ENCODE assay signal across 8 cellular contexts in genomic region chr6:26521485-26522391, GRCh38. TPM values are rescaled to one million over a fixed set of nuclear protein-coding genes. Genes with fewer than 3 reads are reported as not detected.
A peak's percentile ranks its signal among the peaks of the same experiment; 100 is the strongest.
DNase-seq lines count a peak whose midpoint lies in the region; ATAC-seq, FAIRE-seq and TF ChIP-seq lines count a peak whose summit lies in the region.

No MANE protein-coding gene starts in this region.

- intact Hi-C loops in HepG2 (cut with micrococcal nuclease; ENCODE audit: unreplicated experiment): loop anchor here (1.0 to 5.0 kb wide), 4 partner anchors 11 to 64 kb away; partner anchors contain the start of gene BTN2A1

- H2AFZ ChIP-seq in HepG2 (ENCODE audit: low read length): no peak overlapping the region

- no peaks in the 10 kb centered on the region for H3K79me2 ChIP-seq in HepG2 (ENCODE audit: insufficient read depth, low read length)

- no peaks in the 10 kb centered on the region for H4K20me1 ChIP-seq in HepG2 (ENCODE audit: insufficient read depth, low read length)

- H3K4me3 ChIP-seq in HepG2 (replicated peaks in 1 of 3; ENCODE audit: insufficient read depth in 1 of 3, low read depth in 2 of 3, low read length in 3 of 3): peak overlapping the region; percentile 62 to 67 (median 62); a peak in 5 of 6 replicates

- no peak for TF ChIP-seq POLR2A in GM12891 (IDR thresholded peaks at IDR 0.05; ENCODE audit: low read depth, low read length)
- TF ChIP-seq POLR2A in HepG2 (IDR thresholded peaks at IDR 0.05; ENCODE audit: insufficient read depth in 1 of 2, low read depth in 2 of 2, low read length in 2 of 2): no peak
- TF ChIP-seq POLR2A in H54 (IDR thresholded peaks at IDR 0.05; ENCODE audit: low read depth, low read length): no peak

- peak overlapping the region; percentile 78 for H3K4me2 ChIP-seq in HepG2 (ENCODE audit: low read depth, low read length)

- in situ Hi-C loops in HepG2 (cut with HindIII; ENCODE audit: extremely low pct_ligation_motif_present, low pct_unique_long_range_greater_than_20kb): no loop called here

- peaks cover 62% of the 10 kb centered on the region for H3K4me1 ChIP-seq in HepG2 (ENCODE audit: insufficient read depth, low read length)

- TF ChIP-seq RAD21 in HepG2 (CRISPR knock-in tag; IDR thresholded peaks at IDR 0.05): no peak

- BruUV-seq in HepG2 (replicated peaks; lab: Mats Ljungman, UMichigan): no TSS peak

- CTCF ChIA-PET in HepG2 (lab: Yijun Ruan, JAX; ENCODE audit: low intra/inter-chr PET ratio, low total read pairs): no interaction called here

- H3K36me3 ChIP-seq in HepG2 (replicated peaks in 1 of 2; ENCODE audit: control insufficient read depth in 1 of 2, insufficient read depth in 2 of 2, low read length in 2 of 2): no peaks in the 10 kb centered on the region

- 88% methylated on average over 76 of the region's 76 CpGs for WGBS in HepG2 (ENCODE audit: low lambda C conversion rate)

- FAIRE-seq in GM12891 (lab: Jason Lieb, UNC): peak; percentile 20
- FAIRE-seq in HepG2 (lab: Jason Lieb, UNC): no peak
- FAIRE-seq in H54 (lab: Jason Lieb, UNC): no peak

- H3K9ac ChIP-seq in HepG2 (ENCODE audit: insufficient read depth, low read depth, low read length): peak overlapping the region; percentile 59; the same call in 1 of the 2 replicates

- TF ChIP-seq CTCF in HepG2 (CRISPR knock-in tag; IDR thresholded peaks at IDR 0.05): peak; percentile 43

- DNase-seq in GM12891 (ENCODE audit: insufficient read length, low spot score): peak; percentile 55
- peak; percentile 63 for DNase-seq in NCI-H1417 treated with DMSO at 0.1 percent for 48 hours (lab: John Stamatoyannopoulos, UW)
- peak; percentile 62 to 67 for DNase-seq in activated CD4-positive, alpha-beta T cell treated with anti-CD3 and anti-CD28 coated beads for 4 hours
- DNase-seq in cortex of kidney (lab: John Stamatoyannopoulos, UW): peak; percentile 15
- DNase-seq in HepG2 (ENCODE audit: low spot score): no peak
- peak; percentile 65 for DNase-seq in stimulated activated CD4-positive, alpha-beta T cell treated with anti-CD3 and anti-CD28 coated beads, Interleukin-4, amount 100 ng/mL, for 1 hour
- DNase-seq in H54 (ENCODE audit: insufficient read length, low spot score): no peak

- TF ChIP-seq EP300 in HepG2 (IDR thresholded peaks at IDR 0.05; ENCODE audit: low read depth in 2 of 2, low read length in 2 of 2) (no peak), HepG2 (CRISPR knock-in tag; IDR thresholded peaks at IDR 0.05; ENCODE audit: borderline replicate concordance) (no peak)

- POLR2A ChIA-PET in HepG2 (lab: Yijun Ruan, JAX): interaction anchor here (1.1 to 1.8 kb wide), 2 partner anchors 11 to 16 kb away, joined by 7 to 8 read pairs; partner anchors contain the start of gene HMGN4

- H3K9me3 ChIP-seq in HepG2 (ENCODE audit: low read length): no peaks in the 10 kb centered on the region

- peak overlapping the region; percentile 42 for H3K27ac ChIP-seq in HepG2 (ENCODE audit: extremely low read length, insufficient read depth, low read length)

- H3K27me3 ChIP-seq in HepG2 (ENCODE audit: control insufficient read depth in 1 of 2, insufficient read depth in 2 of 2, low read length in 2 of 2): no peaks in the 10 kb centered on the region

- ATAC-seq in HG02623 (IDR thresholded peaks at IDR 0.05; ENCODE audit: unreplicated experiment) (peak; percentile 77), HepG2 (peak; percentile 45)

TF ChIP-seq in GM12891, 5 proteins besides CTCF, POLR2A, EP300 and RAD21:
- no peak for TF ChIP-seq TAF1 (IDR thresholded peaks at IDR 0.05; ENCODE audit: low read depth, low read length)
- TF ChIP-seq POLR2AphosphoS5 (IDR thresholded peaks at IDR 0.05; ENCODE audit: low read depth, low read length): no peak
- TF ChIP-seq SPI1 (IDR thresholded peaks at IDR 0.05; ENCODE audit: low read depth, low read length): no peak
- TF ChIP-seq POU2F2 (IDR thresholded peaks at IDR 0.05; ENCODE audit: low read depth, low read length): no peak
- TF ChIP-seq PAX5 (IDR thresholded peaks at IDR 0.05; ENCODE audit: insufficient read depth, low read length, severe bottlenecking): no peak
TF ChIP-seq in GM12891: peak in this region for 0.

TF ChIP-seq in HepG2, 621 proteins besides CTCF, POLR2A, EP300 and RAD21 (continues in another document):
- 0 out of 2 replicates have a peak, but pooled peaks have one; percentile 11 for TF ChIP-seq ZNF556 (CRISPR knock-in tag; IDR thresholded peaks at IDR 0.05; ENCODE audit: borderline replicate concordance)
- 0 out of 2 replicates have a peak, but pooled peaks have one; percentile 9 for TF ChIP-seq ZNF564 (CRISPR knock-in tag; IDR thresholded peaks at IDR 0.05)
- TF ChIP-seq ZBTB38 (CRISPR knock-in tag; IDR thresholded peaks at IDR 0.05): peak; percentile 92
- no peak for TF ChIP-seq KAT2B (IDR thresholded peaks at IDR 0.05; ENCODE audit: borderline replicate concordance, low read depth, low read length)
- TF ChIP-seq ZKSCAN5 (CRISPR knock-in tag; IDR thresholded peaks at IDR 0.05): 0 out of 2 replicates have a peak, but pooled peaks have one; percentile 13
- TF ChIP-seq HNRNPLL (IDR thresholded peaks at IDR 0.05; ENCODE audit: low read depth, low read length, poor library complexity, severe bottlenecking): peak; percentile 17
- 0 out of 2 replicates have a peak, but pooled peaks have one; percentile 3 for TF ChIP-seq ATF7-NPFF (CRISPR knock-in tag; IDR thresholded peaks at IDR 0.05; ENCODE audit: low read depth)
- no peak for TF ChIP-seq SMAD1 (CRISPR knock-in tag; IDR thresholded peaks at IDR 0.05; ENCODE audit: borderline replicate concordance, low read depth)
- TF ChIP-seq CHD4 (IDR thresholded peaks at IDR 0.05; ENCODE audit: borderline replicate concordance, low read length): peak; percentile 16; the same call in 1 of the 2 replicates
- TF ChIP-seq ZNF563 (CRISPR knock-in tag; IDR thresholded peaks at IDR 0.05): 0 out of 2 replicates have a peak, but pooled peaks have one; percentile 43
- 0 out of 2 replicates have a peak, but pooled peaks have one; percentile 23 for TF ChIP-seq SP5 (CRISPR knock-in tag; IDR thresholded peaks at IDR 0.05; ENCODE audit: borderline replicate concordance, low read depth)

RNA-seq across cellular contexts. Expression of gene HMGN4, which starts 16.4 kb away (rescaled TPM):
- 46.8 TPM for polyA plus RNA-seq in GM12891 (2012; ENCODE audit: low read depth, missing spikeins)
- 52.1 and 79.1 TPM in 2 replicates for total RNA-seq in HepG2 (2016; rRNA removed; fragmentation: Illumina TruSeq; extraction: Trizol)
- total RNA-seq in HepG2 (2016; cell fraction: cytosol; rRNA removed; fragmentation: Illumina TruSeq; extraction: Trizol; ENCODE audit: low read depth): 14.1 and 14.2 TPM in 2 replicates
- total RNA-seq in HepG2 (2016; cell fraction: insoluble cytoplasmic fraction; rRNA removed; fragmentation: Illumina TruSeq; extraction: Trizol): 57.3 and 82.0 TPM in 2 replicates
- 39.7 and 45.8 TPM in 2 replicates for total RNA-seq in HepG2 (2016; cell fraction: membrane; rRNA removed; fragmentation: Illumina TruSeq; extraction: Trizol)
- total RNA-seq in HepG2 (2016; cell fraction: nucleus; rRNA removed; fragmentation: Illumina TruSeq; extraction: Trizol): 25.0 and 25.1 TPM in 2 replicates
- polyA plus RNA-seq in HepG2 (2011; rRNA removed): 35.2 and 39.9 TPM in 2 replicates
- polyA plus RNA-seq in HepG2 (2011; cell fraction: cytosol; rRNA removed): 30.0 and 36.6 TPM in 2 replicates
- 17.1 and 20.4 TPM in 2 replicates for polyA plus RNA-seq in HepG2 (2011; cell fraction: nucleus; rRNA removed)
- 43.4 and 46.6 TPM in 2 replicates for polyA plus RNA-seq in HepG2 (2012)
- polyA plus RNA-seq in HepG2 (2016; cell fraction: cytosol; fragmentation: Illumina TruSeq; extraction: Trizol; ENCODE audit: low read depth): 7.3 and 12.1 TPM in 2 replicates
- 70.8 and 81.5 TPM in 2 replicates for polyA plus RNA-seq in HepG2 (2016; cell fraction: insoluble cytoplasmic fraction; fragmentation: Illumina TruSeq; extraction: Trizol; ENCODE audit: low read depth)
- 23.8 and 31.2 TPM in 2 replicates for polyA plus RNA-seq in HepG2 (2016; cell fraction: membrane; fragmentation: Illumina TruSeq; extraction: Trizol; ENCODE audit: low read depth)
- 36.5 and 38.4 TPM in 2 replicates for polyA plus RNA-seq in HepG2 (2016; cell fraction: nucleus; fragmentation: Illumina TruSeq; extraction: Trizol; ENCODE audit: insufficient read depth, low read depth)
- 13.7 and 15.1 TPM in 2 replicates for polyA minus RNA-seq in HepG2 (2011; rRNA and poly(A)+ RNA removed; ENCODE audit: low replicate concordance)
- polyA minus RNA-seq in HepG2 (2011; cell fraction: cytosol; rRNA and poly(A)+ RNA removed): 19.8 and 21.2 TPM in 2 replicates
- polyA minus RNA-seq in HepG2 (2011; cell fraction: nucleus; rRNA and poly(A)+ RNA removed): 6.7 and 13.2 TPM in 2 replicates

RNA-seq across cellular contexts. Expression of gene BTN1A1, which starts 21.6 kb away (rescaled TPM):
- 0.14 TPM for polyA plus RNA-seq in GM12891 (2012; ENCODE audit: low read depth, missing spikeins)
- total RNA-seq in HepG2 (2016; rRNA removed; fragmentation: Illumina TruSeq; extraction: Trizol): not detected in 2 replicates
- not detected in 2 replicates for total RNA-seq in HepG2 (2016; cell fraction: cytosol; rRNA removed; fragmentation: Illumina TruSeq; extraction: Trizol; ENCODE audit: low read depth)
- not detected in 2 replicates for total RNA-seq in HepG2 (2016; cell fraction: insoluble cytoplasmic fraction; rRNA removed; fragmentation: Illumina TruSeq; extraction: Trizol)
- total RNA-seq in HepG2 (2016; cell fraction: membrane; rRNA removed; fragmentation: Illumina TruSeq; extraction: Trizol): not detected in 2 replicates
- not detected in 2 replicates for total RNA-seq in HepG2 (2016; cell fraction: nucleus; rRNA removed; fragmentation: Illumina TruSeq; extraction: Trizol)
- 0.04 and 0.12 TPM in 2 replicates for polyA plus RNA-seq in HepG2 (2011; rRNA removed)
- 0.04 and 0.08 TPM in 2 replicates for polyA plus RNA-seq in HepG2 (2011; cell fraction: cytosol; rRNA removed)
- polyA plus RNA-seq in HepG2 (2011; cell fraction: nucleus; rRNA removed): not detected in 2 replicates
- polyA plus RNA-seq in HepG2 (2012): 0.05 and 0.07 TPM in 2 replicates
- not detected in 2 replicates for polyA plus RNA-seq in HepG2 (2016; cell fraction: cytosol; fragmentation: Illumina TruSeq; extraction: Trizol; ENCODE audit: low read depth)
- polyA plus RNA-seq in HepG2 (2016; cell fraction: insoluble cytoplasmic fraction; fragmentation: Illumina TruSeq; extraction: Trizol; ENCODE audit: low read depth): not detected in 2 replicates
- not detected in 2 replicates for polyA plus RNA-seq in HepG2 (2016; cell fraction: membrane; fragmentation: Illumina TruSeq; extraction: Trizol; ENCODE audit: low read depth)
- not detected in 2 replicates for polyA plus RNA-seq in HepG2 (2016; cell fraction: nucleus; fragmentation: Illumina TruSeq; extraction: Trizol; ENCODE audit: insufficient read depth, low read depth)
- not detected in 2 replicates for polyA minus RNA-seq in HepG2 (2011; rRNA and poly(A)+ RNA removed; ENCODE audit: low replicate concordance)
- polyA minus RNA-seq in HepG2 (2011; cell fraction: cytosol; rRNA and poly(A)+ RNA removed): not detected in 2 replicates
- polyA minus RNA-seq in HepG2 (2011; cell fraction: nucleus; rRNA and poly(A)+ RNA removed): not detected in 2 replicates

Comparison
In these comparisons a context has a peak if more than half of its experiments do, and no peak if none do; other contexts are left out.
1. DNase-seq: peak in GM12891 (single experiment), NCI-H1417 treated with DMSO at 0.1 percent for 48 hours (single experiment), activated CD4-positive, alpha-beta T cell treated with anti-CD3 and anti-CD28 coated beads for 4 hours (2 of 2), cortex of kidney (single experiment) and stimulated activated CD4-positive, alpha-beta T cell treated with anti-CD3 and anti-CD28 coated beads, Interleukin-4, amount 100 ng/mL, for 1 hour (single experiment); none in HepG2 (single experiment) and H54 (single experiment).